In the genomic region with DNA sequence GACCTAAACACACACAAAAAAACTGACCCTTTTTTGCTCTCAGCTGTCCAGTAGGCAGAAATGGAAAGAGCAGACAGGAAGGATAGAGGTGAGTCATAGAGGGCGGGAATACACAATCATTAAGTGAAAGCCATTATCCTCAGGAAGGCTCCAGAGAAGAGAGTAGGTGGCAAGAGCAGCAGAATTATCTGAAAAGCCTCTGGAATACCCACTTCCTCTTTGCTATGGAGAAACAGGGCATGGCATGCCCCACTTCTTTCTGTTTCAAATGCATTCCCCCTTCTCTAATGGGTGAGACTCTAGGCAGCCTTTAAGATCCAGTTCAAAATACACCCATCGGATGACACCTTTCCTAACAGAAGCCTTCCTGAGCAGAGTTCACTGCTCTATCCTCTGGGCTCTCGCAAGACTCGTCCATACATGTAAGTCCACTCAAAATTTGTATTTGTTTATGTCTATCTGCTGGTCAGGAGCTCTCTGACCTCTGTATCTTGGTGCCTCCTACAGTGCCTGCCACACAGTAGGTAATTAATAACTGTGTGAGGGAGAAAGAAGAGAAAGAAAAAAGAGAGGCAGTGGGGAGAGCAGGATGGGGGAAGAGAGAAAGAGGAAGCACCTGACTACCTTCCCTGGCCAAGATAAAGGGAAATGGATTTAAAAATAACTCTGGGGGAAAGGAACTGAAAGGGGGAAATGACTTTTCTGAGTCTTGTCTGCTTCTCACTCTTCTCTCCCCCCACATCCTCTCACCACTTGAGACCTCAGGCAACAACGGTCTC, we compare ENCODE assay signal across 6 cellular contexts. TPM values are rescaled to one million over a fixed set of nuclear protein-coding genes. Genes with fewer than 3 reads are reported as not detected.
DNase-seq lines count a peak whose midpoint lies in the region; ATAC-seq and TF ChIP-seq lines count a peak whose summit lies in the region.

No MANE protein-coding gene starts in this region.

- no peaks in the 10 kb centered on the region for H3K27me3 ChIP-seq in tibial nerve

- H3K27ac Mint-ChIP-seq in activated CD4-positive, alpha-beta memory T cell treated with anti-CD3 and anti-CD28 coated beads, Interleukin-2, amount 10 ng/mL, durations not matched to agents 7 days and 5 days, result peak overlapping the region; percentile 28
- H3K27ac Mint-ChIP-seq in activated CD4-positive, alpha-beta memory T cell treated with anti-CD3 and anti-CD28 coated beads for 36 hours, result no peak overlapping the region
- peak overlapping the region; percentile 93 for H3K27ac Mint-ChIP-seq in activated naive CD8-positive, alpha-beta T cell treated with anti-CD3 and anti-CD28 coated beads for 36 hours
- peak overlapping the region; percentile 57 to 77 (median 66) for H3K27ac Mint-ChIP-seq in nephron

- H3K27me3 Mint-ChIP-seq in activated CD4-positive, alpha-beta memory T cell treated with anti-CD3 and anti-CD28 coated beads, Interleukin-2, amount 10 ng/mL, durations not matched to agents 7 days and 5 days, result peaks cover 3% of the 10 kb centered on the region
- H3K27me3 Mint-ChIP-seq in activated CD4-positive, alpha-beta memory T cell treated with anti-CD3 and anti-CD28 coated beads for 36 hours, result no peaks in the 10 kb centered on the region
- H3K27me3 Mint-ChIP-seq in activated naive CD8-positive, alpha-beta T cell treated with anti-CD3 and anti-CD28 coated beads for 36 hours, result no peaks in the 10 kb centered on the region
- H3K27me3 Mint-ChIP-seq in nephron (ENCODE audit: low read depth), result no peaks in the 10 kb centered on the region

- peak; percentile 59 for ATAC-seq in HG03520 (IDR thresholded peaks at IDR 0.05; ENCODE audit: unreplicated experiment)

- intact Hi-C loops in activated CD4-positive, alpha-beta memory T cell treated with anti-CD3 and anti-CD28 coated beads for 36 hours (cut with micrococcal nuclease), result no loop called here

- DNase-seq in activated CD4-positive, alpha-beta memory T cell treated with anti-CD3 and anti-CD28 coated beads, Interleukin-2, amount 10 ng/mL, durations not matched to agents 7 days and 5 days, result no peak
- DNase-seq in activated CD4-positive, alpha-beta memory T cell treated with anti-CD3 and anti-CD28 coated beads for 36 hours, result no peak
- no peak for DNase-seq in activated naive CD8-positive, alpha-beta T cell treated with anti-CD3 and anti-CD28 coated beads for 36 hours
- DNase-seq in tibial nerve (ENCODE audit: low spot score in 2 of 2), result no peak

- TF ChIP-seq CTCF in nephron (IDR thresholded peaks at IDR 0.05; ENCODE audit: unreplicated experiment in 3 of 3) (no peak), tibial nerve (IDR thresholded peaks at IDR 0.05) (no peak)

- peak in 1 of 2 donors; percentile 20 for TF ChIP-seq EP300 in tibial nerve (IDR thresholded peaks at IDR 0.05)

- H3K9me3 Mint-ChIP-seq in activated CD4-positive, alpha-beta memory T cell treated with anti-CD3 and anti-CD28 coated beads, Interleukin-2, amount 10 ng/mL, durations not matched to agents 7 days and 5 days, result no peaks in the 10 kb centered on the region
- H3K9me3 Mint-ChIP-seq in activated CD4-positive, alpha-beta memory T cell treated with anti-CD3 and anti-CD28 coated beads for 36 hours, result no peaks in the 10 kb centered on the region
- no peaks in the 10 kb centered on the region for H3K9me3 Mint-ChIP-seq in activated naive CD8-positive, alpha-beta T cell treated with anti-CD3 and anti-CD28 coated beads for 36 hours
- no peaks in the 10 kb centered on the region for H3K9me3 Mint-ChIP-seq in nephron

- WGBS in tibial nerve, 2 donors, result 64 to 74% methylated on average over 5 of the region's 5 CpGs

- CTCF ChIA-PET in activated CD4-positive, alpha-beta memory T cell treated with anti-CD3 and anti-CD28 coated beads, Interleukin-2, amount 10 ng/mL, durations not matched to agents 7 days and 5 days (lab: Charles Lee), result no interaction called here
- CTCF ChIA-PET in activated CD4-positive, alpha-beta memory T cell treated with anti-CD3 and anti-CD28 coated beads for 36 hours (lab: Charles Lee), result no interaction called here

- H3K4me1 ChIP-seq in tibial nerve, result peaks cover 0 to 27% (median 4%) of the 10 kb centered on the region in 4 donors

- no peaks in the 10 kb centered on the region for H3K36me3 Mint-ChIP-seq in activated CD4-positive, alpha-beta memory T cell treated with anti-CD3 and anti-CD28 coated beads, Interleukin-2, amount 10 ng/mL, durations not matched to agents 7 days and 5 days (ENCODE audit: low read depth)
- H3K36me3 Mint-ChIP-seq in activated CD4-positive, alpha-beta memory T cell treated with anti-CD3 and anti-CD28 coated beads for 36 hours, result no peaks in the 10 kb centered on the region
- peaks cover 4% of the 10 kb centered on the region for H3K36me3 Mint-ChIP-seq in activated naive CD8-positive, alpha-beta T cell treated with anti-CD3 and anti-CD28 coated beads for 36 hours
- no peaks in the 10 kb centered on the region for H3K36me3 Mint-ChIP-seq in nephron (ENCODE audit: low read depth)

- no peak overlapping the region for H3K4me3 Mint-ChIP-seq in activated CD4-positive, alpha-beta memory T cell treated with anti-CD3 and anti-CD28 coated beads, Interleukin-2, amount 10 ng/mL, durations not matched to agents 7 days and 5 days
- H3K4me3 Mint-ChIP-seq in activated CD4-positive, alpha-beta memory T cell treated with anti-CD3 and anti-CD28 coated beads for 36 hours, result no peak overlapping the region
- peak overlapping the region; percentile 74 for H3K4me3 Mint-ChIP-seq in activated naive CD8-positive, alpha-beta T cell treated with anti-CD3 and anti-CD28 coated beads for 36 hours
- no peak overlapping the region for H3K4me3 Mint-ChIP-seq in nephron

- peak overlapping the region in 1 of 4 donors; percentile 45 for H3K27ac ChIP-seq in tibial nerve

- H3K4me3 ChIP-seq in tibial nerve, result no peak overlapping the region

- POLR2A ChIA-PET in activated CD4-positive, alpha-beta memory T cell treated with anti-CD3 and anti-CD28 coated beads, Interleukin-2, amount 10 ng/mL, durations not matched to agents 7 days and 5 days (lab: Charles Lee), result interaction anchor here (1.8 kb wide), 1 partner anchor 84 kb away, joined by 6 read pairs; a partner anchor contains a TSS
- POLR2A ChIA-PET in activated CD4-positive, alpha-beta memory T cell treated with anti-CD3 and anti-CD28 coated beads for 36 hours (lab: Charles Lee), result no interaction called here

- no peaks in the 10 kb centered on the region for H3K9me3 ChIP-seq in tibial nerve

- no peak for TF ChIP-seq POLR2A in tibial nerve (IDR thresholded peaks at IDR 0.05)

- peaks cover 0 to 3% (median 0%) of the 10 kb centered on the region in 3 donors for H3K36me3 ChIP-seq in tibial nerve

- peaks cover 20% of the 10 kb centered on the region for H3K4me1 Mint-ChIP-seq in activated CD4-positive, alpha-beta memory T cell treated with anti-CD3 and anti-CD28 coated beads, Interleukin-2, amount 10 ng/mL, durations not matched to agents 7 days and 5 days
- H3K4me1 Mint-ChIP-seq in activated CD4-positive, alpha-beta memory T cell treated with anti-CD3 and anti-CD28 coated beads for 36 hours (ENCODE audit: low read depth), result peaks cover 17% of the 10 kb centered on the region
- peaks cover 42% of the 10 kb centered on the region for H3K4me1 Mint-ChIP-seq in activated naive CD8-positive, alpha-beta T cell treated with anti-CD3 and anti-CD28 coated beads for 36 hours
- peaks cover 17% of the 10 kb centered on the region for H3K4me1 Mint-ChIP-seq in nephron

RNA-seq across cellular contexts. Expression of a gene that starts 8.5 kb away (rescaled TPM):
- under 1 TPM in 1 of 2 experiments, not detected in 1; 0.05 TPM for total RNA-seq in activated CD4-positive, alpha-beta memory T cell treated with anti-CD3 and anti-CD28 coated beads, Interleukin-2, amount 10 ng/mL, durations not matched to agents 7 days and 5 days
- under 1 TPM in 1 of 2 experiments, not detected in 1; 0.12 TPM for total RNA-seq in activated CD4-positive, alpha-beta memory T cell treated with anti-CD3 and anti-CD28 coated beads for 36 hours
- total RNA-seq in activated naive CD8-positive, alpha-beta T cell treated with anti-CD3 and anti-CD28 coated beads for 36 hours, result under 1 TPM; 0.50 to 0.68 TPM
- total RNA-seq in tibial nerve, result 1 to 10 TPM; 1.2 to 4.5 (median 1.8) TPM

RNA-seq across cellular contexts. Expression of a gene that starts 14.1 kb away (rescaled TPM):
- total RNA-seq in activated CD4-positive, alpha-beta memory T cell treated with anti-CD3 and anti-CD28 coated beads, Interleukin-2, amount 10 ng/mL, durations not matched to agents 7 days and 5 days, result 10 to 100 TPM; 60.7 to 63.5 TPM
- 10 to 100 TPM; 47.1 to 49.3 TPM for total RNA-seq in activated CD4-positive, alpha-beta memory T cell treated with anti-CD3 and anti-CD28 coated beads for 36 hours
- total RNA-seq in activated naive CD8-positive, alpha-beta T cell treated with anti-CD3 and anti-CD28 coated beads for 36 hours, result 10 to 100 TPM; 21.6 to 22.1 TPM
- total RNA-seq in tibial nerve, result 10 to 100 TPM; 30.3 to 50.0 (median 36.0) TPM

RNA-seq across cellular contexts. Expression of a gene that starts 27.2 kb away (rescaled TPM):
- total RNA-seq in activated CD4-positive, alpha-beta memory T cell treated with anti-CD3 and anti-CD28 coated beads, Interleukin-2, amount 10 ng/mL, durations not matched to agents 7 days and 5 days, result 10 to 100 TPM; 35.8 to 40.3 TPM
- total RNA-seq in activated CD4-positive, alpha-beta memory T cell treated with anti-CD3 and anti-CD28 coated beads for 36 hours, result 10 to 100 TPM; 39.2 to 41.0 TPM
- total RNA-seq in activated naive CD8-positive, alpha-beta T cell treated with anti-CD3 and anti-CD28 coated beads for 36 hours, result 10 to 100 TPM; 59.0 to 59.2 TPM
- total RNA-seq in tibial nerve, result 100 to 1,000 TPM in 1 of 4 donors, 10 to 100 TPM in 3; 58.4 to 115 (median 70.6) TPM

RNA-seq across cellular contexts. Expression of a gene that starts 27.6 kb away (rescaled TPM):
- 100 to 1,000 TPM in 1 of 2 experiments, 10 to 100 TPM in 1; 91.9 to 103 TPM for total RNA-seq in activated CD4-positive, alpha-beta memory T cell treated with anti-CD3 and anti-CD28 coated beads, Interleukin-2, amount 10 ng/mL, durations not matched to agents 7 days and 5 days
- total RNA-seq in activated CD4-positive, alpha-beta memory T cell treated with anti-CD3 and anti-CD28 coated beads for 36 hours, result 100 to 1,000 TPM; 186 to 193 TPM
- total RNA-seq in activated naive CD8-positive, alpha-beta T cell treated with anti-CD3 and anti-CD28 coated beads for 36 hours, result 100 to 1,000 TPM; 253 to 277 TPM
- 100 to 1,000 TPM; 125 to 134 (median 131) TPM for total RNA-seq in tibial nerve

RNA-seq across cellular contexts. Expression of a gene that starts 33.8 kb away (rescaled TPM):
- total RNA-seq in activated CD4-positive, alpha-beta memory T cell treated with anti-CD3 and anti-CD28 coated beads, Interleukin-2, amount 10 ng/mL, durations not matched to agents 7 days and 5 days, result 10 to 100 TPM; 39.5 to 42.9 TPM
- total RNA-seq in activated CD4-positive, alpha-beta memory T cell treated with anti-CD3 and anti-CD28 coated beads for 36 hours, result 10 to 100 TPM; 31.1 to 35.2 TPM
- total RNA-seq in activated naive CD8-positive, alpha-beta T cell treated with anti-CD3 and anti-CD28 coated beads for 36 hours, result 10 to 100 TPM; 27.6 to 28.7 TPM
- total RNA-seq in tibial nerve, result 10 to 100 TPM; 11.8 to 29.7 (median 23.9) TPM
